ENCODE assay signal across 18 cellular contexts in the genomic region with DNA sequence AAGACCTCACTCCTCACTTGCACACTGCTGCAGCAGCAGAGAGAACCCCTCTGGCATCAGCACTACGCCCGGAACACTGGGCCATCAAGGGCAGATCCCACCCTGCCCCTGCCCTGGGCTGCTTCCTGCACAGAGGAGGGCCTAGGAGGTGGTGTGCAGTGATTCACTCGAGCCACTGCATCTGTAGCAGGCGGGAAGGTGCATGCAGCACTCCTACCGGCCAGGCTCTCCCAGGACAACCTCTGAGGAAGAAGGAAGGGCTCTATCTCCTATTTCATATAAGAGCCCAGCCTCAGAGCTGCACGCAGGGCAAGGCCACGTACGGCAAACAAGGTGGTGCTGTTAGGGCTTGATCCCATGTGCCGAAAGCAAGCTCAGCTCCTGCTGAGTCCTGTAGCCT. TPM values are rescaled to one million over a fixed set of nuclear protein-coding genes. Genes with fewer than 3 reads are reported as not detected.
DNase-seq lines count a peak whose midpoint lies in the region; ATAC-seq, FAIRE-seq and TF ChIP-seq lines count a peak whose summit lies in the region.
"Had no signal": no experiment of that assay in that cellular context is flagged by ENCODE, and none has a peak within 500 bp of the region (broad histone marks: within the 10 kb centered on the region; RNA-seq: fewer than 3 reads in every experiment).

No MANE protein-coding gene starts in this region.

- CTCF ChIA-PET in K562 (lab: Yijun Ruan, JAX; ENCODE audit: low intra/inter-chr PET ratio) (no interaction called here), HepG2 (lab: Yijun Ruan, JAX; ENCODE audit: low intra/inter-chr PET ratio, low total read pairs) (no interaction called here)
- CTCF ChIA-PET in activated CD4-positive, alpha-beta T cell treated with anti-CD3 and anti-CD28 coated beads, Interleukin-2, amount 10 ng/mL, durations not matched to agents 7 days and 5 days (lab: Charles Lee), result interaction anchor here (1.7 kb wide), 1 partner anchor 9 kb away, joined by 5 read pairs; no protein-coding TSS in a partner anchor

- no peaks in the 10 kb centered on the region for H3K4me1 ChIP-seq in right atrium auricular region
- H3K4me1 ChIP-seq in K562 (replicated peaks in 1 of 2; ENCODE audit: control insufficient read depth in 2 of 2, insufficient read depth in 2 of 2, low read length in 2 of 2), result no peaks in the 10 kb centered on the region
- H3K4me1 ChIP-seq in HepG2 (ENCODE audit: insufficient read depth, low read length), result no peaks in the 10 kb centered on the region
- H3K4me1 ChIP-seq in thymus (ENCODE audit: control insufficient read depth, insufficient read depth, low read length), result no peaks in the 10 kb centered on the region

- no peaks in the 10 kb centered on the region for H3K27me3 Mint-ChIP-seq in activated T-helper 1 cell treated with anti-CD3 and anti-CD28 coated beads, Interleukin-12 subunit alpha, Interleukin-12 subunit beta, Interleukin-2, Interleukin-4 antibody, amounts not matched to agents 30 ng/mL and 10 ng/mL and 1 ng/mL, durations not matched to agents 14 hours and 24 hours and 36 hours (ENCODE audit: insufficient read depth)
- H3K27me3 Mint-ChIP-seq in activated CD4-positive, alpha-beta T cell treated with anti-CD3 and anti-CD28 coated beads, Interleukin-2, amount 10 ng/mL, durations not matched to agents 7 days and 5 days, result no peaks in the 10 kb centered on the region

- ATAC-seq in Right ventricle myocardium inferior (no peak), K562 (no peak), HepG2 (no peak; the same call in 1 of the 3 replicates), GM18868 (IDR thresholded peaks at IDR 0.05; ENCODE audit: unreplicated experiment) (no peak)

- POLR2A ChIA-PET in K562 (lab: Yijun Ruan, JAX) (interaction anchor here (0.6 kb wide), 1 partner anchor 8 kb away, joined by 3 read pairs; no protein-coding TSS in a partner anchor), HepG2 (lab: Yijun Ruan, JAX) (no interaction called here)
- POLR2A ChIA-PET in activated CD4-positive, alpha-beta T cell treated with anti-CD3 and anti-CD28 coated beads, Interleukin-2, amount 10 ng/mL, durations not matched to agents 7 days and 5 days (lab: Charles Lee), result interaction anchor here (1.1 kb wide), 1 partner anchor 331 kb away, joined by 4 read pairs; no protein-coding TSS in a partner anchor

- DNase-seq in Right ventricle myocardium inferior (ENCODE audit: missing footprints) (peak; percentile 18), right atrium auricular region (ENCODE audit: low spot score) (no peak), K562 (ENCODE audit: extremely low read depth in 1 of 4, low spot score in 3 of 4) (no peak), HepG2 (ENCODE audit: low spot score) (no peak)
- DNase-seq in activated T-helper 1 cell treated with anti-CD3 and anti-CD28 coated beads, Interleukin-12 subunit alpha, Interleukin-12 subunit beta, Interleukin-2, Interleukin-4 antibody, amounts not matched to agents 30 ng/mL and 10 ng/mL and 1 ng/mL, durations not matched to agents 14 hours and 24 hours and 36 hours (ENCODE audit: low spot score), result no peak
- no peak for DNase-seq in activated CD4-positive, alpha-beta T cell treated with anti-CD3 and anti-CD28 coated beads, Interleukin-2, amount 10 ng/mL, durations not matched to agents 7 days and 5 days
- DNase-seq: 8988T, Calu3, DMS79 treated with DMSO at 0.1 percent for 48 hours, H7, MM.1S, NCI-H187 treated with DMSO at 0.1 percent for 48 hours, NCI-H446 treated with DMSO at 0.1 percent for 48 hours, NCI-H748 treated with DMSO at 0.1 percent for 48 hours, SIG-M5 had no signal

- H4K20me1 ChIP-seq in K562 (replicated peaks; ENCODE audit: control insufficient read depth, insufficient read depth, low read length), result no peaks in the 10 kb centered on the region
- H4K20me1 ChIP-seq in HepG2 (ENCODE audit: insufficient read depth, low read length), result no peaks in the 10 kb centered on the region

- FAIRE-seq in K562 (lab: Jason Lieb, UNC) (no peak), HepG2 (lab: Jason Lieb, UNC) (no peak)

- TF ChIP-seq RAD21 in K562 (CRISPR knock-in tag; conservative IDR thresholded peaks at IDR 0.05 in 1 of 2, IDR thresholded peaks at IDR 0.05 in 1 of 2), result no peak
- no peak for TF ChIP-seq RAD21 in HepG2 (CRISPR knock-in tag; IDR thresholded peaks at IDR 0.05)

- H3K36me3 ChIP-seq in right atrium auricular region, result peaks cover 75% of the 10 kb centered on the region
- H3K36me3 ChIP-seq in K562 (ENCODE audit: control insufficient read depth, insufficient read depth, low read length), result peaks cover 75% of the 10 kb centered on the region
- H3K36me3 ChIP-seq in HepG2 (replicated peaks in 1 of 2; ENCODE audit: control insufficient read depth in 1 of 2, insufficient read depth in 2 of 2, low read length in 2 of 2), result peaks cover 33 to 73% of the 10 kb centered on the region in 2 experiments
- peaks cover 79% of the 10 kb centered on the region for H3K36me3 ChIP-seq in thymus (ENCODE audit: control insufficient read depth, insufficient read depth)

- H3K36me3 Mint-ChIP-seq in activated T-helper 1 cell treated with anti-CD3 and anti-CD28 coated beads, Interleukin-12 subunit alpha, Interleukin-12 subunit beta, Interleukin-2, Interleukin-4 antibody, amounts not matched to agents 30 ng/mL and 10 ng/mL and 1 ng/mL, durations not matched to agents 14 hours and 24 hours and 36 hours (ENCODE audit: low read depth), result peaks cover 41% of the 10 kb centered on the region
- peaks cover 43% of the 10 kb centered on the region for H3K36me3 Mint-ChIP-seq in activated CD4-positive, alpha-beta T cell treated with anti-CD3 and anti-CD28 coated beads, Interleukin-2, amount 10 ng/mL, durations not matched to agents 7 days and 5 days (ENCODE audit: low read depth)

- no peaks in the 10 kb centered on the region for H3K9me1 ChIP-seq in K562 (ENCODE audit: control insufficient read depth, insufficient read depth, low read length)

- H3K27ac Mint-ChIP-seq in activated T-helper 1 cell treated with anti-CD3 and anti-CD28 coated beads, Interleukin-12 subunit alpha, Interleukin-12 subunit beta, Interleukin-2, Interleukin-4 antibody, amounts not matched to agents 30 ng/mL and 10 ng/mL and 1 ng/mL, durations not matched to agents 14 hours and 24 hours and 36 hours, result no peak overlapping the region
- no peak overlapping the region for H3K27ac Mint-ChIP-seq in activated CD4-positive, alpha-beta T cell treated with anti-CD3 and anti-CD28 coated beads, Interleukin-2, amount 10 ng/mL, durations not matched to agents 7 days and 5 days

- TF ChIP-seq CTCF in right atrium auricular region (IDR thresholded peaks at IDR 0.05) (no peak), K562 (IDR thresholded peaks at IDR 0.05 in 2 of 3, conservative IDR thresholded peaks at IDR 0.05 in 1 of 3; ENCODE audit: insufficient read depth in 2 of 3, low read depth in 1 of 3, low read length in 3 of 3) (no peak), HepG2 (CRISPR knock-in tag; IDR thresholded peaks at IDR 0.05) (no peak)

- TF ChIP-seq EP300 in K562 (IDR thresholded peaks at IDR 0.05; ENCODE audit: low read length), result no peak
- TF ChIP-seq EP300 in HepG2 (IDR thresholded peaks at IDR 0.05; ENCODE audit: low read depth in 2 of 2, low read length in 2 of 2), result no peak
- no peak for TF ChIP-seq EP300 in HepG2 (CRISPR knock-in tag; IDR thresholded peaks at IDR 0.05; ENCODE audit: borderline replicate concordance)

- 97% methylated on average over 6 of the region's 9 CpGs for WGBS in K562 (ENCODE audit: insufficient coverage, low coverage, missing lambda C conversion rate)
- 93% methylated on average over 5 of the region's 9 CpGs for WGBS in HepG2 (ENCODE audit: low lambda C conversion rate)
- WGBS in thymus, result 94% methylated on average over 9 of the region's 9 CpGs

- H3K9me3 ChIP-seq in right atrium auricular region (no peaks in the 10 kb centered on the region), K562 (replicated peaks; ENCODE audit: control insufficient read depth, insufficient read depth, low read depth, low read length) (no peaks in the 10 kb centered on the region), HepG2 (ENCODE audit: low read length) (no peaks in the 10 kb centered on the region), thymus (ENCODE audit: control insufficient read depth) (no peaks in the 10 kb centered on the region)

- intact Hi-C loops in Right ventricle myocardium inferior (cut with DNase I), result no loop called here
- intact Hi-C loops in K562 (cut with micrococcal nuclease), result no loop called here
- intact Hi-C loops in HepG2 (cut with micrococcal nuclease; ENCODE audit: unreplicated experiment), result no loop called here
- intact Hi-C loops in activated T-helper 1 cell treated with anti-CD3 and anti-CD28 coated beads, Interleukin-12 subunit alpha, Interleukin-12 subunit beta, Interleukin-2, Interleukin-4 antibody, amounts not matched to agents 30 ng/mL and 10 ng/mL and 1 ng/mL, durations not matched to agents 14 hours and 24 hours and 36 hours (cut with micrococcal nuclease), result no loop called here

- H3K4me3 Mint-ChIP-seq in activated T-helper 1 cell treated with anti-CD3 and anti-CD28 coated beads, Interleukin-12 subunit alpha, Interleukin-12 subunit beta, Interleukin-2, Interleukin-4 antibody, amounts not matched to agents 30 ng/mL and 10 ng/mL and 1 ng/mL, durations not matched to agents 14 hours and 24 hours and 36 hours, result no peak overlapping the region
- no peak overlapping the region for H3K4me3 Mint-ChIP-seq in activated CD4-positive, alpha-beta T cell treated with anti-CD3 and anti-CD28 coated beads, Interleukin-2, amount 10 ng/mL, durations not matched to agents 7 days and 5 days

- no peak overlapping the region for H2AFZ ChIP-seq in K562 (ENCODE audit: low read depth, low read length)
- no peak overlapping the region for H2AFZ ChIP-seq in HepG2 (ENCODE audit: low read length)

- BruUV-seq in K562 (replicated peaks; lab: Mats Ljungman, UMichigan) (no TSS peak), HepG2 (replicated peaks; lab: Mats Ljungman, UMichigan) (no TSS peak)

- H3K4me1 Mint-ChIP-seq in activated T-helper 1 cell treated with anti-CD3 and anti-CD28 coated beads, Interleukin-12 subunit alpha, Interleukin-12 subunit beta, Interleukin-2, Interleukin-4 antibody, amounts not matched to agents 30 ng/mL and 10 ng/mL and 1 ng/mL, durations not matched to agents 14 hours and 24 hours and 36 hours (ENCODE audit: low read depth), result no peaks in the 10 kb centered on the region
- no peaks in the 10 kb centered on the region for H3K4me1 Mint-ChIP-seq in activated CD4-positive, alpha-beta T cell treated with anti-CD3 and anti-CD28 coated beads, Interleukin-2, amount 10 ng/mL, durations not matched to agents 7 days and 5 days

- in situ Hi-C loops in K562 (cut with MboI) (no loop called here), HepG2 (cut with HindIII; ENCODE audit: extremely low pct_ligation_motif_present, low pct_unique_long_range_greater_than_20kb) (no loop called here)

- no peak overlapping the region for H3K4me3 ChIP-seq in right atrium auricular region
- H3K4me3 ChIP-seq in K562, result no peak overlapping the region
- no peak overlapping the region for H3K4me3 ChIP-seq in HepG2 (replicated peaks in 1 of 3; ENCODE audit: insufficient read depth in 1 of 3, low read depth in 2 of 3, low read length in 3 of 3)
- no peak overlapping the region for H3K4me3 ChIP-seq in thymus (ENCODE audit: low read length)

- TF ChIP-seq POLR2A in K562 (conservative IDR thresholded peaks at IDR 0.05) (no peak), HepG2 (IDR thresholded peaks at IDR 0.05; ENCODE audit: insufficient read depth in 1 of 2, low read depth in 2 of 2, low read length in 2 of 2) (no peak)

- no peak overlapping the region for H3K27ac ChIP-seq in right atrium auricular region
- no peak overlapping the region for H3K27ac ChIP-seq in K562 (ENCODE audit: extremely low read depth, low read depth, low read length)
- no peak overlapping the region for H3K27ac ChIP-seq in HepG2 (ENCODE audit: extremely low read length, insufficient read depth, low read length)
- H3K27ac ChIP-seq in thymus (ENCODE audit: low read depth), result peak overlapping the region; percentile 13
- H3K27ac ChIP-seq: C4-2B had no signal

- 0 out of 3 replicates have a peak, but pooled peaks cover 2% of the 10 kb centered on the region for H3K79me2 ChIP-seq in K562 (ENCODE audit: control insufficient read depth, insufficient read depth, low read length)
- no peaks in the 10 kb centered on the region for H3K79me2 ChIP-seq in HepG2 (ENCODE audit: insufficient read depth, low read length)

- no peaks in the 10 kb centered on the region for H3K9me3 Mint-ChIP-seq in activated T-helper 1 cell treated with anti-CD3 and anti-CD28 coated beads, Interleukin-12 subunit alpha, Interleukin-12 subunit beta, Interleukin-2, Interleukin-4 antibody, amounts not matched to agents 30 ng/mL and 10 ng/mL and 1 ng/mL, durations not matched to agents 14 hours and 24 hours and 36 hours
- H3K9me3 Mint-ChIP-seq in activated CD4-positive, alpha-beta T cell treated with anti-CD3 and anti-CD28 coated beads, Interleukin-2, amount 10 ng/mL, durations not matched to agents 7 days and 5 days, result no peaks in the 10 kb centered on the region

- no peaks in the 10 kb centered on the region for H3K27me3 ChIP-seq in right atrium auricular region
- no peaks in the 10 kb centered on the region for H3K27me3 ChIP-seq in K562 (ENCODE audit: control insufficient read depth in 2 of 2, insufficient read depth in 2 of 2, low read length in 2 of 2)
- H3K27me3 ChIP-seq in HepG2 (ENCODE audit: control insufficient read depth in 1 of 2, insufficient read depth in 2 of 2, low read length in 2 of 2), result no peaks in the 10 kb centered on the region
- H3K27me3 ChIP-seq in thymus (ENCODE audit: control insufficient read depth, insufficient read depth), result no peaks in the 10 kb centered on the region

- H3K4me2 ChIP-seq in K562 (ENCODE audit: insufficient read depth, low read length) (no peak overlapping the region), HepG2 (ENCODE audit: low read depth, low read length) (no peak overlapping the region)

- H3K9ac ChIP-seq in K562 (ENCODE audit: insufficient read depth in 1 of 2, low read depth in 2 of 2, low read length in 2 of 2) (no peak overlapping the region), HepG2 (ENCODE audit: insufficient read depth, low read depth, low read length) (no peak overlapping the region)

RNA-seq across cellular contexts. Expression of a gene that starts 14.2 kb away (rescaled TPM):
- total RNA-seq in Right ventricle myocardium inferior (51.5 TPM), right atrium auricular region (10 to 100 TPM; 22.3 to 33.3 TPM), K562 (2014; rRNA removed) (52.1 and 68.7 TPM in 2 replicates), K562 (2014; rRNA removed; fragmentation: Illumina TruSeq; extraction: Trizol) (21.9 and 27.5 TPM in 2 replicates), K562 (2015; rRNA removed; fragmentation: Illumina TruSeq; extraction: Trizol) (44.3 and 44.5 TPM in 2 replicates), K562 (2021) (90.2 and 104 TPM in 2 replicates), HepG2 (2016; rRNA removed; fragmentation: Illumina TruSeq; extraction: Trizol) (71.7 and 83.9 TPM in 2 replicates)
- total RNA-seq in K562 (2011; cell fraction: chromatin; rRNA removed; ENCODE audit: low replicate concordance), result 69.2 and 159 TPM in 2 replicates
- 116 and 118 TPM in 2 replicates for total RNA-seq in K562 (2011; cell fraction: nucleolus; rRNA removed)
- total RNA-seq in K562 (2011; cell fraction: nucleoplasm; rRNA removed), result 91.3 and 92.8 TPM in 2 replicates
- polyA plus RNA-seq in K562 (2011; rRNA removed) (65.4 and 70.4 TPM in 2 replicates), K562 (2014; fragmentation: Illumina TruSeq; extraction: Trizol) (50.6 and 68.4 TPM in 2 replicates), K562 (2014; fragmentation: Nextera tagmentation; extraction: Ambion mirVana) (1 to 10 TPM; 2.1 to 3.8 TPM), K562 (2014; rRNA removed) (74.9 and 77.1 TPM in 2 replicates), HepG2 (2011; rRNA removed) (51.8 and 53.8 TPM in 2 replicates), thymus (63.6 TPM)
- 86.4 and 144 TPM in 2 replicates for polyA plus RNA-seq in K562 (2011; cell fraction: cytosol; rRNA removed)
- 114 and 152 TPM in 2 replicates for polyA plus RNA-seq in K562 (2011; cell fraction: nucleus; rRNA removed)
- polyA plus RNA-seq in K562 (2012), result 65.5 and 74.0 TPM in 2 replicates
- polyA minus RNA-seq in K562 (2011; rRNA and poly(A)+ RNA removed), result 46.9 and 80.2 TPM in 2 replicates
- 59.6 and 63.5 TPM in 2 replicates for polyA minus RNA-seq in K562 (2011; cell fraction: cytosol; rRNA and poly(A)+ RNA removed)
- polyA minus RNA-seq in K562 (2011; cell fraction: nucleus; rRNA and poly(A)+ RNA removed), result 26.4 and 34.2 TPM in 2 replicates
- total RNA-seq in HepG2 (2016; cell fraction: cytosol; rRNA removed; fragmentation: Illumina TruSeq; extraction: Trizol; ENCODE audit: low read depth), result 10.6 and 11.9 TPM in 2 replicates
- 66.9 and 83.1 TPM in 2 replicates for total RNA-seq in HepG2 (2016; cell fraction: insoluble cytoplasmic fraction; rRNA removed; fragmentation: Illumina TruSeq; extraction: Trizol)
- 28.4 and 30.2 TPM in 2 replicates for total RNA-seq in HepG2 (2016; cell fraction: membrane; rRNA removed; fragmentation: Illumina TruSeq; extraction: Trizol)
- total RNA-seq in HepG2 (2016; cell fraction: nucleus; rRNA removed; fragmentation: Illumina TruSeq; extraction: Trizol), result 45.7 and 49.7 TPM in 2 replicates
- polyA plus RNA-seq in HepG2 (2011; cell fraction: cytosol; rRNA removed), result 40.4 and 58.2 TPM in 2 replicates
- 108 and 147 TPM in 2 replicates for polyA plus RNA-seq in HepG2 (2011; cell fraction: nucleus; rRNA removed)
- polyA plus RNA-seq in HepG2 (2012), result 34.5 and 50.8 TPM in 2 replicates
- 5.9 TPM in 2 replicates for polyA plus RNA-seq in HepG2 (2016; cell fraction: cytosol; fragmentation: Illumina TruSeq; extraction: Trizol; ENCODE audit: low read depth)
- 56.5 and 66.2 TPM in 2 replicates for polyA plus RNA-seq in HepG2 (2016; cell fraction: insoluble cytoplasmic fraction; fragmentation: Illumina TruSeq; extraction: Trizol; ENCODE audit: low read depth)
- polyA plus RNA-seq in HepG2 (2016; cell fraction: membrane; fragmentation: Illumina TruSeq; extraction: Trizol; ENCODE audit: low read depth), result 13.7 and 14.7 TPM in 2 replicates
- polyA plus RNA-seq in HepG2 (2016; cell fraction: nucleus; fragmentation: Illumina TruSeq; extraction: Trizol; ENCODE audit: insufficient read depth, low read depth), result 86.6 and 97.6 TPM in 2 replicates
- 97.7 and 166 TPM in 2 replicates for polyA minus RNA-seq in HepG2 (2011; rRNA and poly(A)+ RNA removed; ENCODE audit: low replicate concordance)
- polyA minus RNA-seq in HepG2 (2011; cell fraction: cytosol; rRNA and poly(A)+ RNA removed), result 35.8 and 36.2 TPM in 2 replicates
- polyA minus RNA-seq in HepG2 (2011; cell fraction: nucleus; rRNA and poly(A)+ RNA removed), result 23.8 and 25.0 TPM in 2 replicates
- total RNA-seq in activated T-helper 1 cell treated with anti-CD3 and anti-CD28 coated beads, Interleukin-12 subunit alpha, Interleukin-12 subunit beta, Interleukin-2, Interleukin-4 antibody, amounts not matched to agents 30 ng/mL and 10 ng/mL and 1 ng/mL, durations not matched to agents 14 hours and 24 hours and 36 hours, result 197 and 199 TPM in 2 replicates
- 100 to 1,000 TPM; 113 to 117 TPM for total RNA-seq in activated CD4-positive, alpha-beta T cell treated with anti-CD3 and anti-CD28 coated beads, Interleukin-2, amount 10 ng/mL, durations not matched to agents 7 days and 5 days

RNA-seq across cellular contexts. Expression of a gene that starts 29.5 kb away (rescaled TPM):
- total RNA-seq in Right ventricle myocardium inferior (45.5 TPM), right atrium auricular region (10 to 100 TPM; 24.5 to 33.3 TPM), K562 (2014; rRNA removed) (35.2 and 41.1 TPM in 2 replicates), K562 (2014; rRNA removed; fragmentation: Illumina TruSeq; extraction: Trizol) (13.5 and 16.5 TPM in 2 replicates), K562 (2015; rRNA removed; fragmentation: Illumina TruSeq; extraction: Trizol) (25.8 and 26.8 TPM in 2 replicates), K562 (2021) (45.8 and 49.8 TPM in 2 replicates), HepG2 (2016; rRNA removed; fragmentation: Illumina TruSeq; extraction: Trizol) (30.6 and 37.2 TPM in 2 replicates)
- total RNA-seq in K562 (2011; cell fraction: chromatin; rRNA removed; ENCODE audit: low replicate concordance), result 34.7 and 75.0 TPM in 2 replicates
- 38.4 and 39.9 TPM in 2 replicates for total RNA-seq in K562 (2011; cell fraction: nucleolus; rRNA removed)
- 35.9 and 42.2 TPM in 2 replicates for total RNA-seq in K562 (2011; cell fraction: nucleoplasm; rRNA removed)
- polyA plus RNA-seq in K562 (2011; rRNA removed) (19.0 and 25.6 TPM in 2 replicates), K562 (2014; fragmentation: Illumina TruSeq; extraction: Trizol) (30.6 and 40.0 TPM in 2 replicates), K562 (2014; fragmentation: Nextera tagmentation; extraction: Ambion mirVana) (under 1 TPM; 0.07 to 0.30 TPM), K562 (2014; rRNA removed) (38.6 and 39.0 TPM in 2 replicates), HepG2 (2011; rRNA removed) (26.4 and 36.2 TPM in 2 replicates), thymus (29.8 TPM)
- 18.6 and 31.1 TPM in 2 replicates for polyA plus RNA-seq in K562 (2011; cell fraction: cytosol; rRNA removed)
- 50.3 and 65.2 TPM in 2 replicates for polyA plus RNA-seq in K562 (2011; cell fraction: nucleus; rRNA removed)
- 35.9 and 39.0 TPM in 2 replicates for polyA plus RNA-seq in K562 (2012)
- 13.3 and 17.7 TPM in 2 replicates for polyA minus RNA-seq in K562 (2011; rRNA and poly(A)+ RNA removed)
- 17.8 and 25.7 TPM in 2 replicates for polyA minus RNA-seq in K562 (2011; cell fraction: cytosol; rRNA and poly(A)+ RNA removed)
- polyA minus RNA-seq in K562 (2011; cell fraction: nucleus; rRNA and poly(A)+ RNA removed), result 11.4 and 14.6 TPM in 2 replicates
- 3.6 and 4.3 TPM in 2 replicates for total RNA-seq in HepG2 (2016; cell fraction: cytosol; rRNA removed; fragmentation: Illumina TruSeq; extraction: Trizol; ENCODE audit: low read depth)
- total RNA-seq in HepG2 (2016; cell fraction: insoluble cytoplasmic fraction; rRNA removed; fragmentation: Illumina TruSeq; extraction: Trizol), result 25.9 and 37.4 TPM in 2 replicates
- 19.5 and 20.9 TPM in 2 replicates for total RNA-seq in HepG2 (2016; cell fraction: membrane; rRNA removed; fragmentation: Illumina TruSeq; extraction: Trizol)
- total RNA-seq in HepG2 (2016; cell fraction: nucleus; rRNA removed; fragmentation: Illumina TruSeq; extraction: Trizol), result 24.4 and 29.2 TPM in 2 replicates
- 17.5 and 23.0 TPM in 2 replicates for polyA plus RNA-seq in HepG2 (2011; cell fraction: cytosol; rRNA removed)
- 61.9 and 71.8 TPM in 2 replicates for polyA plus RNA-seq in HepG2 (2011; cell fraction: nucleus; rRNA removed)
- 29.1 and 32.8 TPM in 2 replicates for polyA plus RNA-seq in HepG2 (2012)
- 2.2 and 2.6 TPM in 2 replicates for polyA plus RNA-seq in HepG2 (2016; cell fraction: cytosol; fragmentation: Illumina TruSeq; extraction: Trizol; ENCODE audit: low read depth)
- polyA plus RNA-seq in HepG2 (2016; cell fraction: insoluble cytoplasmic fraction; fragmentation: Illumina TruSeq; extraction: Trizol; ENCODE audit: low read depth), result 29.8 and 37.7 TPM in 2 replicates
- 11.2 and 13.2 TPM in 2 replicates for polyA plus RNA-seq in HepG2 (2016; cell fraction: membrane; fragmentation: Illumina TruSeq; extraction: Trizol; ENCODE audit: low read depth)
- 57.8 and 58.1 TPM in 2 replicates for polyA plus RNA-seq in HepG2 (2016; cell fraction: nucleus; fragmentation: Illumina TruSeq; extraction: Trizol; ENCODE audit: insufficient read depth, low read depth)
- polyA minus RNA-seq in HepG2 (2011; rRNA and poly(A)+ RNA removed; ENCODE audit: low replicate concordance), result 22.0 and 41.9 TPM in 2 replicates
- polyA minus RNA-seq in HepG2 (2011; cell fraction: cytosol; rRNA and poly(A)+ RNA removed), result 19.4 and 19.8 TPM in 2 replicates
- 14.5 and 18.0 TPM in 2 replicates for polyA minus RNA-seq in HepG2 (2011; cell fraction: nucleus; rRNA and poly(A)+ RNA removed)
- total RNA-seq in activated T-helper 1 cell treated with anti-CD3 and anti-CD28 coated beads, Interleukin-12 subunit alpha, Interleukin-12 subunit beta, Interleukin-2, Interleukin-4 antibody, amounts not matched to agents 30 ng/mL and 10 ng/mL and 1 ng/mL, durations not matched to agents 14 hours and 24 hours and 36 hours, result 77.1 and 79.0 TPM in 2 replicates
- total RNA-seq in activated CD4-positive, alpha-beta T cell treated with anti-CD3 and anti-CD28 coated beads, Interleukin-2, amount 10 ng/mL, durations not matched to agents 7 days and 5 days, result 10 to 100 TPM; 48.9 to 49.3 TPM

RNA-seq across cellular contexts. Expression of a gene that starts 31.1 kb away (rescaled TPM):
- 26.4 TPM for total RNA-seq in Right ventricle myocardium inferior
- 10 to 100 TPM in 1 of 2 donors, 1 to 10 TPM in 1; 8.3 to 16.1 TPM for total RNA-seq in right atrium auricular region
- not detected in 2 replicates for total RNA-seq in K562 (2011; cell fraction: chromatin; rRNA removed; ENCODE audit: low replicate concordance)
- total RNA-seq in K562 (2011; cell fraction: nucleolus; rRNA removed), result 0.39 TPM in 1 of 2 replicates, not detected in the other
- not detected in 2 replicates for total RNA-seq in K562 (2011; cell fraction: nucleoplasm; rRNA removed)
- not detected in 2 replicates for total RNA-seq in K562 (2014; rRNA removed)
- not detected in 2 replicates for total RNA-seq in K562 (2014; rRNA removed; fragmentation: Illumina TruSeq; extraction: Trizol)
- not detected in 2 replicates for total RNA-seq in K562 (2015; rRNA removed; fragmentation: Illumina TruSeq; extraction: Trizol)
- total RNA-seq in K562 (2021), result not detected in 2 replicates
- polyA plus RNA-seq in K562 (2011; rRNA removed), result not detected in 2 replicates
- not detected in 2 replicates for polyA plus RNA-seq in K562 (2011; cell fraction: cytosol; rRNA removed)
- polyA plus RNA-seq in K562 (2011; cell fraction: nucleus; rRNA removed), result not detected in 2 replicates
- polyA plus RNA-seq in K562 (2012), result not detected in 2 replicates
- polyA plus RNA-seq in K562 (2014; fragmentation: Illumina TruSeq; extraction: Trizol), result not detected in 2 replicates
- polyA plus RNA-seq in K562 (2014; fragmentation: Nextera tagmentation; extraction: Ambion mirVana), result not detected
- polyA plus RNA-seq in K562 (2014; rRNA removed), result not detected in 2 replicates
- not detected in 2 replicates for polyA minus RNA-seq in K562 (2011; rRNA and poly(A)+ RNA removed)
- not detected in 2 replicates for polyA minus RNA-seq in K562 (2011; cell fraction: cytosol; rRNA and poly(A)+ RNA removed)
- not detected in 2 replicates for polyA minus RNA-seq in K562 (2011; cell fraction: nucleus; rRNA and poly(A)+ RNA removed)
- total RNA-seq in HepG2 (2016; rRNA removed; fragmentation: Illumina TruSeq; extraction: Trizol), result 2.9 and 8.1 TPM in 2 replicates
- total RNA-seq in HepG2 (2016; cell fraction: cytosol; rRNA removed; fragmentation: Illumina TruSeq; extraction: Trizol; ENCODE audit: low read depth), result 0.88 and 1.3 TPM in 2 replicates
- 2.9 and 8.3 TPM in 2 replicates for total RNA-seq in HepG2 (2016; cell fraction: insoluble cytoplasmic fraction; rRNA removed; fragmentation: Illumina TruSeq; extraction: Trizol)
- 1.6 and 1.8 TPM in 2 replicates for total RNA-seq in HepG2 (2016; cell fraction: membrane; rRNA removed; fragmentation: Illumina TruSeq; extraction: Trizol)
- 6.1 TPM in 2 replicates for total RNA-seq in HepG2 (2016; cell fraction: nucleus; rRNA removed; fragmentation: Illumina TruSeq; extraction: Trizol)
- polyA plus RNA-seq in HepG2 (2011; rRNA removed), result 2.8 and 6.1 TPM in 2 replicates
- polyA plus RNA-seq in HepG2 (2011; cell fraction: cytosol; rRNA removed), result 2.6 and 5.3 TPM in 2 replicates
- polyA plus RNA-seq in HepG2 (2011; cell fraction: nucleus; rRNA removed), result 7.4 and 7.5 TPM in 2 replicates
- 1.9 and 2.5 TPM in 2 replicates for polyA plus RNA-seq in HepG2 (2012)
- polyA plus RNA-seq in HepG2 (2016; cell fraction: cytosol; fragmentation: Illumina TruSeq; extraction: Trizol; ENCODE audit: low read depth), result 0.71 and 1.1 TPM in 2 replicates
- polyA plus RNA-seq in HepG2 (2016; cell fraction: insoluble cytoplasmic fraction; fragmentation: Illumina TruSeq; extraction: Trizol; ENCODE audit: low read depth), result 2.5 and 3.1 TPM in 2 replicates
- 0.88 and 1.5 TPM in 2 replicates for polyA plus RNA-seq in HepG2 (2016; cell fraction: membrane; fragmentation: Illumina TruSeq; extraction: Trizol; ENCODE audit: low read depth)
- polyA plus RNA-seq in HepG2 (2016; cell fraction: nucleus; fragmentation: Illumina TruSeq; extraction: Trizol; ENCODE audit: insufficient read depth, low read depth), result 9.0 and 10.9 TPM in 2 replicates
- polyA minus RNA-seq in HepG2 (2011; rRNA and poly(A)+ RNA removed; ENCODE audit: low replicate concordance), result 0.07 and 3.2 TPM in 2 replicates
- polyA minus RNA-seq in HepG2 (2011; cell fraction: cytosol; rRNA and poly(A)+ RNA removed), result 2.1 and 2.4 TPM in 2 replicates
- 2.6 and 3.9 TPM in 2 replicates for polyA minus RNA-seq in HepG2 (2011; cell fraction: nucleus; rRNA and poly(A)+ RNA removed)
- 3.4 TPM for polyA plus RNA-seq in thymus
- 0.36 and 0.66 TPM in 2 replicates for total RNA-seq in activated T-helper 1 cell treated with anti-CD3 and anti-CD28 coated beads, Interleukin-12 subunit alpha, Interleukin-12 subunit beta, Interleukin-2, Interleukin-4 antibody, amounts not matched to agents 30 ng/mL and 10 ng/mL and 1 ng/mL, durations not matched to agents 14 hours and 24 hours and 36 hours
- total RNA-seq in activated CD4-positive, alpha-beta T cell treated with anti-CD3 and anti-CD28 coated beads, Interleukin-2, amount 10 ng/mL, durations not matched to agents 7 days and 5 days, result under 1 TPM; 0.17 to 0.35 TPM
- total RNA-seq: H7 had no signal
